ENCODE assay signal across 13 cellular contexts in genomic region chr6:71034578-71034977, GRCh38.
"Had no signal": no experiment of that assay in that cellular context is flagged by ENCODE, and none has a peak within 500 bp of the region (broad histone marks: within the 10 kb centered on the region; RNA-seq: fewer than 3 reads in every experiment).

No MANE protein-coding gene starts in this region.

- H3K27ac ChIP-seq: esophagus muscularis mucosa, left ventricle myocardium inferior had no signal

- H3K4me3 ChIP-seq: esophagus muscularis mucosa, left ventricle myocardium inferior had no signal

- H3K9me3 Mint-ChIP-seq: activated CD4-positive, alpha-beta memory T cell treated with anti-CD3 and anti-CD28 coated beads for 36 hours had no signal

- H3K4me1 Mint-ChIP-seq: memory B cell had no signal

- H3K4me3 Mint-ChIP-seq: activated CD4-positive, alpha-beta memory T cell treated with anti-CD3 and anti-CD28 coated beads for 36 hours; activated naive CD8-positive, alpha-beta T cell; memory B cell; natural killer cell treated with Interleukin-12 subunit alpha and Interleukin-12 subunit beta and Interleukin-15 and Interleukin-18, amount 100 ng/mL, for 72 hours had no signal

- H3K4me1 ChIP-seq: esophagus muscularis mucosa, left ventricle myocardium inferior had no signal

- DNase-seq: activated CD4-positive, alpha-beta memory T cell treated with anti-CD3 and anti-CD28 coated beads for 36 hours; activated gamma-delta T cell; activated T-cell treated with anti-CD3 and anti-CD28 coated beads, Interleukin-2, amount 50 U/mL, for 48 hours; left ventricle myocardium inferior; occipital lobe; stimulated activated CD4-positive, alpha-beta T cell treated with anti-CD3 and anti-CD28 coated beads, Interleukin-2, amount 100 ng/mL, for 24 hours; stimulated activated naive CD4-positive, alpha-beta T cell; trophoblast cell had no signal

- ATAC-seq: natural killer cell treated with Interleukin-12 subunit alpha and Interleukin-12 subunit beta and Interleukin-15 and Interleukin-18, amount 100 ng/mL, for 72 hours; sciatic nerve had no signal

- H3K36me3 ChIP-seq: esophagus muscularis mucosa, left ventricle myocardium inferior had no signal

- H3K9me3 ChIP-seq: esophagus muscularis mucosa, left ventricle myocardium inferior had no signal

- H3K27ac Mint-ChIP-seq: activated CD4-positive, alpha-beta memory T cell treated with anti-CD3 and anti-CD28 coated beads for 36 hours; activated naive CD8-positive, alpha-beta T cell; memory B cell; natural killer cell treated with Interleukin-12 subunit alpha and Interleukin-12 subunit beta and Interleukin-15 and Interleukin-18, amount 100 ng/mL, for 72 hours had no signal

- H3K36me3 Mint-ChIP-seq: activated CD4-positive, alpha-beta memory T cell treated with anti-CD3 and anti-CD28 coated beads for 36 hours; activated naive CD8-positive, alpha-beta T cell; memory B cell; natural killer cell treated with Interleukin-12 subunit alpha and Interleukin-12 subunit beta and Interleukin-15 and Interleukin-18, amount 100 ng/mL, for 72 hours had no signal
